15 cellular contexts compared by ENCODE assay signal in the genomic region with DNA sequence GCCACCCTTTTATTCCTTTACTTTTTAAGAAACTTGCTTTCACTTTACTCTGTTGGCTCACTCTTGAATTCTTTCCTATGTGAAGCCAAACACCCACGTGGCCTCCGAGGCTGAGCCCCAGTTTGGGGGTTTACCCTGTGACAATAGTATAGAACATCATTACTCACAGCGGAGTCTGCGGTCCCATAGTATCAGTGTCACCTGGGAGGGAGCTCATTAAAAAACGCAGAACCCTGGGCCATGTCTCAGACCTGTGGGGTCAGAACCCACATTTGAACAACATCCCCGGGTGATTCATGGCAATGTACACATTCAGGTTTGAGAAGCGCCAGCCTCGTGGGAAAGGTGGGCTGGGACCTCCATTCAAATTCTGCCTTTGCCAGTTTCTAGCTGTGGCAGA.
DNase-seq lines count a peak whose midpoint lies in the region; ATAC-seq, FAIRE-seq and TF ChIP-seq lines count a peak whose summit lies in the region.
"Had no signal": no experiment of that assay in that cellular context is flagged by ENCODE, and none has a peak within 500 bp of the region (broad histone marks: within the 10 kb centered on the region; RNA-seq: fewer than 3 reads in every experiment).

No MANE protein-coding gene starts in this region.

- no peaks in the 10 kb centered on the region for H3K9me3 Mint-ChIP-seq in activated T-cell treated with anti-CD3 and anti-CD28 coated beads, Interleukin-2, amount 50 U/mL, for 24 hours

- no peak for TF ChIP-seq CTCF in D721Med (IDR thresholded peaks at IDR 0.05; ENCODE audit: insufficient read depth, missing control alignments)

- H3K27me3 Mint-ChIP-seq in activated T-cell treated with anti-CD3 and anti-CD28 coated beads, Interleukin-2, amount 50 U/mL, for 24 hours: no peaks in the 10 kb centered on the region

- H3K27ac Mint-ChIP-seq in activated T-cell treated with anti-CD3 and anti-CD28 coated beads, Interleukin-2, amount 50 U/mL, for 24 hours: peak overlapping the region; percentile 87

- FAIRE-seq in D721Med (lab: Jason Lieb, UNC): no peak
- FAIRE-seq: GM18507, small intestine had no signal

- DNase-seq in activated T-cell treated with anti-CD3 and anti-CD28 coated beads for 24 hours (ENCODE audit: low read depth) (peak; percentile 29), D721Med (ENCODE audit: insufficient read length, low spot score) (no peak), GOT3 (lab: John Stamatoyannopoulos, UW) (no peak)
- DNase-seq in activated T-cell treated with anti-CD3 and anti-CD28 coated beads, Interleukin-2, amount 50 U/mL, for 1 hour: no peak
- peak; percentile 48 for DNase-seq in activated T-cell treated with anti-CD3 and anti-CD28 coated beads, Interleukin-2, amount 50 U/mL, for 24 hours
- peak; percentile 1 to 10 for DNase-seq in stimulated activated CD4-positive, alpha-beta T cell treated with anti-CD3 and anti-CD28 coated beads, Interleukin-12 subunit alpha, Interleukin-12 subunit beta, amount 100 ng/mL, for 24 hours (ENCODE audit: low read depth in 2 of 2)
- peak; percentile 31 to 81 for DNase-seq in stimulated activated CD8-positive, alpha-beta memory T cell treated with anti-CD3 and anti-CD28 coated beads, Interleukin-7, amount 100 ng/mL, for 48 hours (ENCODE audit: extremely low read depth in 1 of 2, low read depth in 1 of 2)
- DNase-seq: GF-D8, mucosa of descending colon, NCI-H524, ovary, small intestine, testis had no signal

- H3K36me3 Mint-ChIP-seq in activated T-cell treated with anti-CD3 and anti-CD28 coated beads, Interleukin-2, amount 50 U/mL, for 24 hours (ENCODE audit: low read depth): no peaks in the 10 kb centered on the region

- H3K4me3 Mint-ChIP-seq in activated T-cell treated with anti-CD3 and anti-CD28 coated beads, Interleukin-2, amount 50 U/mL, for 24 hours: no peak overlapping the region

- ATAC-seq in HG03460 (IDR thresholded peaks at IDR 0.05; ENCODE audit: unreplicated experiment): no peak
- ATAC-seq: mucosa of descending colon had no signal

- peaks cover 19% of the 10 kb centered on the region for H3K4me1 Mint-ChIP-seq in activated T-cell treated with anti-CD3 and anti-CD28 coated beads, Interleukin-2, amount 50 U/mL, for 24 hours (ENCODE audit: low read depth)

Comparison
In these comparisons a context has a peak if more than half of its experiments do, and no peak if none do; other contexts are left out.
1. DNase-seq: peak in activated T-cell treated with anti-CD3 and anti-CD28 coated beads for 24 hours (single experiment), activated T-cell treated with anti-CD3 and anti-CD28 coated beads, Interleukin-2, amount 50 U/mL, for 24 hours (single experiment), stimulated activated CD4-positive, alpha-beta T cell treated with anti-CD3 and anti-CD28 coated beads, Interleukin-12 subunit alpha, Interleukin-12 subunit beta, amount 100 ng/mL, for 24 hours (2 of 2) and stimulated activated CD8-positive, alpha-beta memory T cell treated with anti-CD3 and anti-CD28 coated beads, Interleukin-7, amount 100 ng/mL, for 48 hours (2 of 2); none in activated T-cell treated with anti-CD3 and anti-CD28 coated beads, Interleukin-2, amount 50 U/mL, for 1 hour (single experiment), D721Med (single experiment) and GOT3 (single experiment).